Comparison of ENCODE assay signal across 1 cellular context in the genomic region with DNA sequence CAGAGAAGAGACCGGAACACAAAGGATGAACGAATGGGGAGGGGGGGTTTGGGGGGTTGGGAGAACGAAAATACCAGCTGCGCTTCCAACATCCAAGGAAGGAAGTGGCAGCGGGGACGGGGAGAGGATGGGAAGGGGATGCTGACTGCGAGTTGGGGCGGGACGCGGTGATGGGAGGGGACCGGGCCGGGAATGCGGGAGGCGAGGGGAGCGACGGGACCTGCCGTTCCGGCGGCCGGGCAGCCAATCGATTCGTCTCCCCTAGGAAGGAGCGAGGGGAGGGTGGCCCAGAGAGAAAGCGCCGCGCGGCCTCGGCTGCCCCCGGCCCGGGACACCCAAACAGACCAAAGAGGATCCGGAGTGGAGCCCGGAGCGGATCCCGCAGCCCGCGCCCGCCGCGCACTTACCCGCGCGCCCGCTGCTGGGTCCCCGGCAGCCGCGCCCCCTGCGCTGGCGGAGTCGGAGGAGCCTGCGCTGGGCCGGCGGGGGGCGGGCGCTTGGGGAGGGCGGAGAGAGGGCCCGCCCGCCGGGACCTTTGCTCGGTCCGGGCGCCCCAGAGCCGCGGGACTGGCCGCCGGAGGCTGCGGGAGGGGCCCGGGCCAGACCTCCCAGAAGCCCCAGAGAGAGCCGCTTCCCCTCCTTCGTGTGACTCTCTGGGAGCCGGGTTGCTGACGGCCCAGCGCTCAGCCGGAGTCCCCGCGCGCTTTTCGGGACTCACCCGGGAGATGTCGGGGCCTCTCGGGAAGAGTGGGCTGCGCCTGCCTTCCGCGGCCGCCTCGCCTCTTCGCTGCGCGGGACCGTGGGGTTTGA.
TF ChIP-seq lines count a peak whose summit lies in the region.

A gene (minus strand): TSS at position 476 of the 810 bp plus-strand sequence. CDS start 7,690 bp downstream, outside the sequence.

TF ChIP-seq in SK-N-SH, 30 proteins besides CTCF, POLR2A, EP300 and RAD21 (continued from another document):
- peak; percentile 16; the same call in 1 of the 2 replicates for TF ChIP-seq RXRA (IDR thresholded peaks at IDR 0.05; ENCODE audit: borderline replicate concordance, low read depth)
- TF ChIP-seq CHD2 (IDR thresholded peaks at IDR 0.05; ENCODE audit: low read length, partially characterized antibody), result no peak
- TF ChIP-seq, protein P1, sequence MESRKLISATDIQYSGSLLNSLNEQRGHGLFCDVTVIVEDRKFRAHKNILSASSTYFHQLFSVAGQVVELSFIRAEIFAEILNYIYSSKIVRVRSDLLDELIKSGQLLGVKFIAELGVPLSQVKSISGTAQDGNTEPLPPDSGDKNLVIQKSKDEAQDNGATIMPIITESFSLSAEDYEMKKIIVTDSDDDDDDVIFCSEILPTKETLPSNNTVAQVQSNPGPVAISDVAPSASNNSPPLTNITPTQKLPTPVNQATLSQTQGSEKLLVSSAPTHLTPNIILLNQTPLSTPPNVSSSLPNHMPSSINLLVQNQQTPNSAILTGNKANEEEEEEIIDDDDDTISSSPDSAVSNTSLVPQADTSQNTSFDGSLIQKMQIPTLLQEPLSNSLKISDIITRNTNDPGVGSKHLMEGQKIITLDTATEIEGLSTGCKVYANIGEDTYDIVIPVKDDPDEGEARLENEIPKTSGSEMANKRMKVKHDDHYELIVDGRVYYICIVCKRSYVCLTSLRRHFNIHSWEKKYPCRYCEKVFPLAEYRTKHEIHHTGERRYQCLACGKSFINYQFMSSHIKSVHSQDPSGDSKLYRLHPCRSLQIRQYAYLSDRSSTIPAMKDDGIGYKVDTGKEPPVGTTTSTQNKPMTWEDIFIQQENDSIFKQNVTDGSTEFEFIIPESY (IDR thresholded peaks at IDR 0.05; ENCODE audit: borderline replicate concordance, low read depth), result peak; percentile 12; the same call in 1 of the 2 replicates
- TF ChIP-seq EZH2phosphoT487 (IDR thresholded peaks at IDR 0.05; ENCODE audit: borderline replicate concordance, low read depth), result no peak
- TF ChIP-seq POLR2AphosphoS5 (IDR thresholded peaks at IDR 0.05; ENCODE audit: low read depth, low read length), result peak; percentile 68; the same call in 1 of the 2 replicates
- TF ChIP-seq RCOR1 (IDR thresholded peaks at IDR 0.05; ENCODE audit: low read length), result 0 out of 2 replicates have a peak, but pooled peaks have one; percentile 5
- TF ChIP-seq GABPA (IDR thresholded peaks at IDR 0.05; ENCODE audit: low read depth), result peak; percentile 44
- peak; percentile 46; the same call in 1 of the 2 replicates for TF ChIP-seq TAF1 (IDR thresholded peaks at IDR 0.05; ENCODE audit: borderline replicate concordance, low read depth, low read length)
- TF ChIP-seq FOXM1 (IDR thresholded peaks at IDR 0.05; ENCODE audit: low read depth), result no peak
- 0 out of 2 replicates have a peak, but pooled peaks have one; percentile 38 for TF ChIP-seq SIN3A (IDR thresholded peaks at IDR 0.05; ENCODE audit: borderline replicate concordance, low read depth, low read length)
- no peak for TF ChIP-seq YY1 (IDR thresholded peaks at IDR 0.05; ENCODE audit: low read depth)
- TF ChIP-seq, protein P2, sequence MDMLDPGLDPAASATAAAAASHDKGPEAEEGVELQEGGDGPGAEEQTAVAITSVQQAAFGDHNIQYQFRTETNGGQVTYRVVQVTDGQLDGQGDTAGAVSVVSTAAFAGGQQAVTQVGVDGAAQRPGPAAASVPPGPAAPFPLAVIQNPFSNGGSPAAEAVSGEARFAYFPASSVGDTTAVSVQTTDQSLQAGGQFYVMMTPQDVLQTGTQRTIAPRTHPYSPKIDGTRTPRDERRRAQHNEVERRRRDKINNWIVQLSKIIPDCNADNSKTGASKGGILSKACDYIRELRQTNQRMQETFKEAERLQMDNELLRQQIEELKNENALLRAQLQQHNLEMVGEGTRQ (IDR thresholded peaks at IDR 0.05; ENCODE audit: borderline replicate concordance, low read depth, low read length), result no peak
- TF ChIP-seq ELF1 (IDR thresholded peaks at IDR 0.05), result 0 out of 2 replicates have a peak, but pooled peaks have one; percentile 27
- TF ChIP-seq, protein P3, sequence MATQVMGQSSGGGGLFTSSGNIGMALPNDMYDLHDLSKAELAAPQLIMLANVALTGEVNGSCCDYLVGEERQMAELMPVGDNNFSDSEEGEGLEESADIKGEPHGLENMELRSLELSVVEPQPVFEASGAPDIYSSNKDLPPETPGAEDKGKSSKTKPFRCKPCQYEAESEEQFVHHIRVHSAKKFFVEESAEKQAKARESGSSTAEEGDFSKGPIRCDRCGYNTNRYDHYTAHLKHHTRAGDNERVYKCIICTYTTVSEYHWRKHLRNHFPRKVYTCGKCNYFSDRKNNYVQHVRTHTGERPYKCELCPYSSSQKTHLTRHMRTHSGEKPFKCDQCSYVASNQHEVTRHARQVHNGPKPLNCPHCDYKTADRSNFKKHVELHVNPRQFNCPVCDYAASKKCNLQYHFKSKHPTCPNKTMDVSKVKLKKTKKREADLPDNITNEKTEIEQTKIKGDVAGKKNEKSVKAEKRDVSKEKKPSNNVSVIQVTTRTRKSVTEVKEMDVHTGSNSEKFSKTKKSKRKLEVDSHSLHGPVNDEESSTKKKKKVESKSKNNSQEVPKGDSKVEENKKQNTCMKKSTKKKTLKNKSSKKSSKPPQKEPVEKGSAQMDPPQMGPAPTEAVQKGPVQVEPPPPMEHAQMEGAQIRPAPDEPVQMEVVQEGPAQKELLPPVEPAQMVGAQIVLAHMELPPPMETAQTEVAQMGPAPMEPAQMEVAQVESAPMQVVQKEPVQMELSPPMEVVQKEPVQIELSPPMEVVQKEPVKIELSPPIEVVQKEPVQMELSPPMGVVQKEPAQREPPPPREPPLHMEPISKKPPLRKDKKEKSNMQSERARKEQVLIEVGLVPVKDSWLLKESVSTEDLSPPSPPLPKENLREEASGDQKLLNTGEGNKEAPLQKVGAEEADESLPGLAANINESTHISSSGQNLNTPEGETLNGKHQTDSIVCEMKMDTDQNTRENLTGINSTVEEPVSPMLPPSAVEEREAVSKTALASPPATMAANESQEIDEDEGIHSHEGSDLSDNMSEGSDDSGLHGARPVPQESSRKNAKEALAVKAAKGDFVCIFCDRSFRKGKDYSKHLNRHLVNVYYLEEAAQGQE (IDR thresholded peaks at IDR 0.05; ENCODE audit: low read depth, low read length), result peak; percentile 12; the same call in 1 of the 2 replicates
- TF ChIP-seq MEF2A (IDR thresholded peaks at IDR 0.05; ENCODE audit: borderline replicate concordance, low read depth), result no peak
